12 cellular contexts compared by ENCODE assay signal in genomic region chr5:144028644-144029043, GRCh38.
DNase-seq lines count a peak whose midpoint lies in the region; ATAC-seq and TF ChIP-seq lines count a peak whose summit lies in the region.
"Had no signal": no experiment of that assay in that cellular context is flagged by ENCODE, and none has a peak within 500 bp of the region (broad histone marks: within the 10 kb centered on the region; RNA-seq: fewer than 3 reads in every experiment).

No MANE protein-coding gene starts in this region.

- no peak overlapping the region for H3K9ac ChIP-seq in muscle layer of colon (ENCODE audit: low read length)

- ATAC-seq in GM19467 (IDR thresholded peaks at IDR 0.05; ENCODE audit: unreplicated experiment): no peak

- H3K27ac ChIP-seq in coronary artery (peak overlapping the region in 1 of 2 donors; percentile 36), muscle layer of colon (ENCODE audit: low read depth, low read length) (peak overlapping the region; percentile 67), prostate gland (no peak overlapping the region)
- H3K27ac ChIP-seq: foreskin keratinocyte, neutrophil had no signal

- H3K36me3 ChIP-seq in muscle layer of colon (ENCODE audit: insufficient read depth, low read length) (no peaks in the 10 kb centered on the region), prostate gland (no peaks in the 10 kb centered on the region)
- H3K36me3 ChIP-seq: neutrophil had no signal

- H3K4me1 ChIP-seq in muscle layer of colon (ENCODE audit: insufficient read depth, low read length): peaks cover 30% of the 10 kb centered on the region
- H3K4me1 ChIP-seq in prostate gland (replicated peaks): no peaks in the 10 kb centered on the region
- H3K4me1 ChIP-seq: foreskin keratinocyte had no signal

- no peak for TF ChIP-seq CTCF in coronary artery (IDR thresholded peaks at IDR 0.05)
- TF ChIP-seq CTCF in prostate gland (IDR thresholded peaks at IDR 0.05): no peak

- H3K27me3 ChIP-seq in muscle layer of colon (ENCODE audit: control insufficient read depth in 1 of 2, insufficient read depth in 2 of 2, low read length in 2 of 2) (no peaks in the 10 kb centered on the region), prostate gland (replicated peaks; ENCODE audit: insufficient read depth) (no peaks in the 10 kb centered on the region)
- H3K27me3 ChIP-seq: foreskin keratinocyte, neutrophil had no signal

- peak; percentile 79 for DNase-seq in AG20443 (ENCODE audit: low spot score)
- peak; percentile 29 for DNase-seq in NCI-H2081 treated with DMSO at 0.1 percent for 48 hours (lab: John Stamatoyannopoulos, UW)
- DNase-seq in coronary artery (ENCODE audit: low spot score): no peak
- no peak for DNase-seq in pons (ENCODE audit: low spot score)
- no peak for DNase-seq in H4 (ENCODE audit: low spot score)
- DNase-seq in prostate gland (ENCODE audit: low spot score): no peak
- DNase-seq: activated gamma-delta T cell treated with Interleukin-2 at 50 U/mL for 16 hours, NCI-H2171 had no signal

- intact Hi-C loops in prostate gland (cut with DNase I): no loop called here

- H3K9me3 ChIP-seq in muscle layer of colon (ENCODE audit: low read length) (no peaks in the 10 kb centered on the region), prostate gland (no peaks in the 10 kb centered on the region)
- H3K9me3 ChIP-seq: neutrophil had no signal

- 5% methylated on average over 2 of the region's 2 CpGs for WGBS in prostate gland

- TF ChIP-seq POLR2A in prostate gland (IDR thresholded peaks at IDR 0.05): no peak

- peak overlapping the region; percentile 20 for H3K4me3 ChIP-seq in coronary artery
- H3K4me3 ChIP-seq in muscle layer of colon (ENCODE audit: low read depth in 1 of 2, low read length in 2 of 2): peak overlapping the region in 1 of 2 donors; percentile 28
- no peak overlapping the region for H3K4me3 ChIP-seq in prostate gland

Comparison
In these comparisons a context has a peak if more than half of its experiments do, and no peak if none do; other contexts are left out.
1. DNase-seq: peak in AG20443 (single experiment) and NCI-H2081 treated with DMSO at 0.1 percent for 48 hours (single experiment); none in coronary artery (single experiment), pons (single experiment), H4 (single experiment) and prostate gland (single experiment).